In the genomic region with DNA sequence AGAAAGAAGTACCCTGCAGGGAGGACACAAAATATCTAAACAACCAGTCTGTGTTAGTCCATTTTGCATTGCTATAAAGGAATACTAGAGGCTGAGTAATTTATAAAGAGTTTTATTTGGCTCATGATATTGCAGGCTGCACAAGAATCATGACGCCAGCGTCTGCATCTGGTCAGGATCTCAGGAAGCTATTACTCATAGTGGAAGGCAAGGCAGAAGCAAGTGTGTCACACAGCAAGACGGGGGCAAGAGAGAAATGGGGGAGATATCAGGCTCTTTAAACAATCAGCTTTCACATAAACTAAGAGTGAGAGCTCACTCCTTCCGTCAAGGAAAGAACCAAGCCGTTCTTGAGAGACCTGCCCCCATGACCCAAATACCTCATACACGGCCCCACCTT, we compare ENCODE assay signal across 21 cellular contexts.
A peak's percentile ranks its signal among the peaks of the same experiment; 100 is the strongest.
DNase-seq lines count a peak whose midpoint lies in the region; FAIRE-seq and TF ChIP-seq lines count a peak whose summit lies in the region.
"Had no signal": no experiment of that assay in that cellular context is flagged by ENCODE, and none has a peak within 500 bp of the region (broad histone marks: within the 10 kb centered on the region; RNA-seq: fewer than 3 reads in every experiment).

No MANE protein-coding gene starts in this region.

- TF ChIP-seq CTCF in BJ (IDR thresholded peaks at IDR 0.05; ENCODE audit: insufficient read depth, low read depth, low read length) (no peak), astrocyte of the spinal cord (IDR thresholded peaks at IDR 0.05; ENCODE audit: low read depth, low read length) (no peak), PC-9 (conservative IDR thresholded peaks at IDR 0.05) (no peak)

- CTCF ChIA-PET in BJ (lab: Yijun Ruan, JAX): no interaction called here
- CTCF ChIA-PET in PC-9 (lab: Charles Lee): no interaction called here

- H4K20me1 ChIP-seq in PC-9 (ENCODE audit: insufficient read depth): no peaks in the 10 kb centered on the region
- H4K20me1 ChIP-seq: BLaER1 treated with 17β-estradiol and CSF1 and Interleukin-3, amounts not matched to agents 10 nM and 100 nM had no signal

- no peaks in the 10 kb centered on the region for H3F3A ChIP-seq in PC-9 (ENCODE audit: insufficient read depth, low read depth)

- BruUV-seq in PC-9 (replicated peaks; lab: Mats Ljungman, UMichigan): no TSS peak

- no peak overlapping the region for H2AFZ ChIP-seq in PC-9

- DNase-seq in BJ (ENCODE audit: low read depth) (peak; percentile 10), M059J (ENCODE audit: low read depth) (peak; percentile 92), astrocyte of the spinal cord (ENCODE audit: low read depth, low spot score) (peak; percentile 86), non-pigmented ciliary epithelial cell (ENCODE audit: low read depth) (peak; percentile 80), head of caudate nucleus (no peak), PC-9 (no peak), HuH-7 (ENCODE audit: low spot score) (no peak), GM19239 (ENCODE audit: insufficient read length, low spot score) (no peak)
- DNase-seq: activated B cell treated with CpG ODN at 0.5 μM for 24 hours; activated gamma-delta T cell; DND-41; effector CD8-positive, alpha-beta T cell; KBM-7; midbrain; NCI-H146; Peyer's patch; stimulated activated naive CD8-positive, alpha-beta T cell treated with anti-CD3 and anti-CD28 coated beads, Interleukin-15, Interleukin-2, amounts not matched to agents 100 U/mL and 50 U/mL, for 24 hours; upper lobe of right lung had no signal

- POLR2A ChIA-PET in BJ (lab: Charles Lee): no interaction called here
- POLR2A ChIA-PET in PC-9 (lab: Charles Lee; ENCODE audit: unreplicated experiment): no interaction called here

- H3K27me3 ChIP-seq in BJ (ENCODE audit: control insufficient read depth, insufficient read depth, low read length): no peaks in the 10 kb centered on the region
- H3K27me3 ChIP-seq in PC-9 (ENCODE audit: insufficient read depth, low read depth): no peaks in the 10 kb centered on the region
- H3K27me3 ChIP-seq: BLaER1 treated with 17β-estradiol and CSF1 and Interleukin-3, amounts not matched to agents 10 nM and 100 nM; breast epithelium; Peyer's patch; upper lobe of right lung had no signal

- no peaks in the 10 kb centered on the region for H3K9me2 ChIP-seq in PC-9 (ENCODE audit: insufficient read depth)

- H3K4me2 ChIP-seq in PC-9: no peak overlapping the region

- FAIRE-seq in GM19239 (lab: Jason Lieb, UNC): no peak
- FAIRE-seq: GM12878 had no signal

- H3K4me1 ChIP-seq in PC-9 (replicated peaks; ENCODE audit: insufficient read depth): no peaks in the 10 kb centered on the region
- H3K4me1 ChIP-seq: breast epithelium, Peyer's patch, upper lobe of right lung had no signal

- no peaks in the 10 kb centered on the region for H3K79me2 ChIP-seq in PC-9 (ENCODE audit: low read depth)

- H3K4me3 ChIP-seq in BJ (ENCODE audit: low read depth, low read length) (no peak overlapping the region), astrocyte of the spinal cord (ENCODE audit: low read depth, low read length) (no peak overlapping the region), PC-9 (no peak overlapping the region)
- H3K4me3 ChIP-seq: BLaER1 treated with 17β-estradiol and CSF1 and Interleukin-3, amounts not matched to agents 10 nM and 100 nM; breast epithelium; GM12878; Peyer's patch; upper lobe of right lung had no signal

- H3K36me3 ChIP-seq in BJ (ENCODE audit: control insufficient read depth, insufficient read depth, low read length) (no peaks in the 10 kb centered on the region), PC-9 (ENCODE audit: low read depth) (no peaks in the 10 kb centered on the region)
- H3K36me3 ChIP-seq: BLaER1 treated with 17β-estradiol and CSF1 and Interleukin-3, amounts not matched to agents 10 nM and 100 nM; breast epithelium; Peyer's patch; upper lobe of right lung had no signal

- in situ Hi-C loops in astrocyte of the spinal cord (cut with HindIII; ENCODE audit: low sequenced_read_pairs): no loop called here

- H3K9me3 ChIP-seq in PC-9 (ENCODE audit: insufficient read depth, low read depth): no peaks in the 10 kb centered on the region
- H3K9me3 ChIP-seq: BLaER1 treated with 17β-estradiol and CSF1 and Interleukin-3, amounts not matched to agents 10 nM and 100 nM; breast epithelium; Peyer's patch; upper lobe of right lung had no signal

- intact Hi-C loops in head of caudate nucleus (cut with DNase I): no loop called here
- intact Hi-C loops in PC-9 (cut with micrococcal nuclease; ENCODE audit: unreplicated experiment): no loop called here

- H3K27ac ChIP-seq in PC-9: no peak overlapping the region
- H3K27ac ChIP-seq: breast epithelium, Peyer's patch, upper lobe of right lung had no signal

Comparison
In these comparisons a context has a peak if more than half of its experiments do, and no peak if none do; other contexts are left out.
1. DNase-seq: peak in BJ (single experiment), M059J (single experiment), astrocyte of the spinal cord (single experiment) and non-pigmented ciliary epithelial cell (single experiment); none in head of caudate nucleus (0 of 42), PC-9 (0 of 2), HuH-7 (single experiment) and GM19239 (single experiment).